ENCODE assay signal across 14 cellular contexts in the genomic region with DNA sequence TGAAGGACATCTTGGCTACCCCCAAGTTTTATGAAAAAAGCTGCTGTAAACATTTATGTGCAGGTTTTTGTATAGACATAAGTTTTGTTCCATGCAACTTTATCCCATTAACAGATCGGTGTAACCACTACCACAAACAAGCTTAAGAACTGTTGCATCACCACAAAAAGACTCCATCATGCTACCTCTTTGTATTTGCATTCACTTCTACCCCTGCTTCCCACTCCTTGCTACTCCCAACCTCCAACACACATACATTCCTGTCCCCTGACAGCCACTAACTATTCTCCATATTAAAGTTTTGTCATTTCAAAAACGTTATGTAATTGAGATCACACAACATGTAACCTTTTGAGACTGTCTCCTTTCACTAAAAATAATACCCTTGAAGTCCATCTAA.
"Had no signal": no experiment of that assay in that cellular context is flagged by ENCODE, and none has a peak within 500 bp of the region (broad histone marks: within the 10 kb centered on the region; RNA-seq: fewer than 3 reads in every experiment).

No MANE protein-coding gene starts in this region.

- H3K27ac ChIP-seq: dorsolateral prefrontal cortex, psoas muscle, right lobe of liver, spleen had no signal

- H3K9me3 ChIP-seq: psoas muscle, right lobe of liver, spleen had no signal

- H3K36me3 ChIP-seq: right lobe of liver, spleen had no signal

- DNase-seq: activated naive CD4-positive, alpha-beta T cell treated with anti-CD3 and anti-CD28 coated beads, Interleukin-2, amount 50 U/mL, for 16 hours; amniotic stem cell; dorsolateral prefrontal cortex; glutamatergic neuron; nephron progenitor cell; psoas muscle; right lobe of liver; spleen; stimulated activated CD4-positive, alpha-beta T cell treated with anti-CD3 and anti-CD28 coated beads, Interleukin-2, amount 100 ng/mL, for 24 hours; stimulated activated naive CD4-positive, alpha-beta T cell; substantia nigra had no signal

- H3K4me3 Mint-ChIP-seq: nephron progenitor cell; T-helper 2 cell treated with Interferon-gamma antibody and Interleukin-4, amounts not matched to agents 5 μg/mL and 100 μg/mL, for 36 hours; type B pancreatic cell had no signal

- H3K36me3 Mint-ChIP-seq: type B pancreatic cell had no signal

- H3K27me3 Mint-ChIP-seq: type B pancreatic cell had no signal

- ATAC-seq: activated CD4-positive, CD25-positive, alpha-beta regulatory T cell treated with anti-CD3 and anti-CD28 coated beads, Interleukin-2, amount 50 U/mL, for 24 hours; psoas muscle; right lobe of liver had no signal

- H3K27ac Mint-ChIP-seq: nephron progenitor cell; T-helper 2 cell treated with Interferon-gamma antibody and Interleukin-4, amounts not matched to agents 5 μg/mL and 100 μg/mL, for 36 hours; type B pancreatic cell had no signal

- H3K4me1 ChIP-seq: spleen had no signal

- H3K9me3 Mint-ChIP-seq: T-helper 2 cell treated with Interferon-gamma antibody and Interleukin-4, amounts not matched to agents 5 μg/mL and 100 μg/mL, for 36 hours had no signal

- H3K27me3 ChIP-seq: dorsolateral prefrontal cortex, spleen had no signal

- H3K4me3 ChIP-seq: dorsolateral prefrontal cortex, psoas muscle, right lobe of liver, spleen had no signal
